8 cellular contexts compared by ENCODE assay signal in genomic region chr19:2479556-2480194, GRCh38. TPM values are rescaled to one million over a fixed set of nuclear protein-coding genes. Genes with fewer than 3 reads are reported as not detected.
DNase-seq lines count a peak whose midpoint lies in the region; TF ChIP-seq lines count a peak whose summit lies in the region.

No MANE protein-coding gene starts in this region.

- peaks cover 20% of the 10 kb centered on the region for H3K4me1 Mint-ChIP-seq in progenitor cell of endocrine pancreas (ENCODE audit: low read depth)

- intact Hi-C loops in adrenal gland (cut with DNase I) = loop anchor here (5.0 to 10.0 kb wide), 2 partner anchors 63 to 135 kb away; no protein-coding TSS in a partner anchor

- H4K20me1 ChIP-seq in OCI-LY3 (ENCODE audit: insufficient read depth, low read length) = peaks cover 26% of the 10 kb centered on the region

- TF ChIP-seq POLR2A in adrenal gland (IDR thresholded peaks at IDR 0.05) = no peak

- peaks cover 39% of the 10 kb centered on the region for H3K79me2 ChIP-seq in OCI-LY3 (ENCODE audit: low read length)

- H3K36me3 ChIP-seq in OCI-LY3 (replicated peaks; ENCODE audit: low read depth, low read length) = peaks cover 27% of the 10 kb centered on the region
- peaks cover 0 to 9% of the 10 kb centered on the region in 2 donors for H3K36me3 ChIP-seq in adrenal gland (replicated peaks in 1 of 2)

- peak overlapping the region; percentile 97 for H3K9ac ChIP-seq in OCI-LY3 (ENCODE audit: low read length)

- H3K27ac Mint-ChIP-seq in progenitor cell of endocrine pancreas = no peak overlapping the region

- no peak overlapping the region for H3K4me3 Mint-ChIP-seq in progenitor cell of endocrine pancreas (ENCODE audit: low read depth)

- H3K4me2 ChIP-seq in OCI-LY3 (ENCODE audit: low read length) = peak overlapping the region; percentile 97

- H3K36me3 Mint-ChIP-seq in progenitor cell of endocrine pancreas (ENCODE audit: insufficient read depth) = no peaks in the 10 kb centered on the region

- H3K27me3 Mint-ChIP-seq in progenitor cell of endocrine pancreas = peaks cover 49% of the 10 kb centered on the region

- H3K4me1 ChIP-seq in OCI-LY3 (ENCODE audit: low read length) (peaks cover 13% of the 10 kb centered on the region), adrenal gland (replicated peaks in 1 of 2) (peaks cover 10 to 16% of the 10 kb centered on the region in 2 donors)

- H3K27ac ChIP-seq in OCI-LY3 (ENCODE audit: low read length) (peak overlapping the region; percentile 87), epithelial cell of prostate (peak overlapping the region; percentile 90), adrenal gland (peak overlapping the region in 2 of 5 donors; percentile 46 to 91)

- POLR2A ChIA-PET in GM10248 (lab: Yijun Ruan, JAX) = interaction anchor here (0.6 to 4.7 kb wide), 8 partner anchors 15 to 142 kb away, joined by 3 to 45 read pairs (median 4); partner anchors contain the start of gene LMNB2

- peak; percentile 35 for TF ChIP-seq CTCF in GM10248 (IDR thresholded peaks at IDR 0.05; ENCODE audit: control extremely low read depth, extremely low read depth, low read depth, missing control alignments)
- peak; percentile 53 for TF ChIP-seq CTCF in OCI-LY3 (IDR thresholded peaks at IDR 0.05; ENCODE audit: low read depth, low read length)
- TF ChIP-seq CTCF in progenitor cell of endocrine pancreas (IDR thresholded peaks at IDR 0.05; ENCODE audit: unreplicated experiment) = peak; percentile 38
- no peak for TF ChIP-seq CTCF in adrenal gland (IDR thresholded peaks at IDR 0.05)
- TF ChIP-seq CTCF in foreskin fibroblast (IDR thresholded peaks at IDR 0.05; ENCODE audit: low read depth, low read length) = no peak

- DNase-seq in GM10248 (ENCODE audit: extremely low spot score) (no peak), epithelial cell of prostate (ENCODE audit: low read depth, low spot score) (no peak), progenitor cell of endocrine pancreas (ENCODE audit: low spot score, unreplicated experiment) (no peak), adrenal gland (no peak), foreskin fibroblast (no peak), KG1 (lab: John Stamatoyannopoulos, UW) (no peak)
- DNase-seq in activated CD4-positive, alpha-beta T cell treated with anti-CD3 and anti-CD28 coated beads for 48 hours = no peak

- 81 to 87% (median 84%) methylated on average over 15 to 20 of the region's 20 CpGs for WGBS in adrenal gland, 4 donors

- H2AFZ ChIP-seq in OCI-LY3 (ENCODE audit: low read depth, low read length) = no peak overlapping the region

- peak overlapping the region; percentile 86 for H3K4me3 ChIP-seq in OCI-LY3 (ENCODE audit: low read length)
- peak overlapping the region in 1 of 4 donors; percentile 83 for H3K4me3 ChIP-seq in adrenal gland
- H3K4me3 ChIP-seq in foreskin fibroblast (ENCODE audit: low read depth in 1 of 2, low read length in 2 of 2) = no peak overlapping the region

- H3K27me3 ChIP-seq in OCI-LY3 (ENCODE audit: low read depth, low read length) = no peaks in the 10 kb centered on the region
- no peaks in the 10 kb centered on the region for H3K27me3 ChIP-seq in adrenal gland

- CTCF ChIA-PET in GM10248 (lab: Yijun Ruan, JAX) = interaction anchor here (0.7 to 6.7 kb wide), 7 partner anchors 18 to 157 kb away, joined by 3 to 126 read pairs (median 8); no protein-coding TSS in a partner anchor

- no peaks in the 10 kb centered on the region for H3K9me3 ChIP-seq in OCI-LY3 (ENCODE audit: insufficient read depth, low read length)
- no peaks in the 10 kb centered on the region for H3K9me3 ChIP-seq in adrenal gland (replicated peaks in 1 of 3)

- peaks cover 7% of the 10 kb centered on the region for H3K9me3 Mint-ChIP-seq in progenitor cell of endocrine pancreas (ENCODE audit: low read depth)

RNA-seq across cellular contexts. Expression of gene GADD45B, which starts 3.7 kb away (rescaled TPM):
- total RNA-seq in progenitor cell of endocrine pancreas (4.9 and 5.1 TPM in 2 replicates), adrenal gland (100 to 1,000 TPM in 2 of 8 donors, 10 to 100 TPM in 6; 47.0 to 119 (median 74.2) TPM)
- polyA plus RNA-seq in adrenal gland = 100 to 1,000 TPM in 1 of 3 donors, 10 to 100 TPM in 2; 18.3 to 132 (median 81.2) TPM

RNA-seq across cellular contexts. Expression of gene LMNB2, which starts 22.9 kb away (rescaled TPM):
- 90.0 and 93.6 TPM in 2 replicates for total RNA-seq in progenitor cell of endocrine pancreas
- 10 to 100 TPM; 13.0 to 27.2 (median 20.3) TPM for total RNA-seq in adrenal gland
- polyA plus RNA-seq in adrenal gland = 10 to 100 TPM in 2 of 3 donors, 1 to 10 TPM in 1; 8.8 to 24.9 (median 16.1) TPM

RNA-seq across cellular contexts. Expression of gene TIMM13, which starts 52.3 kb away (rescaled TPM):
- total RNA-seq in progenitor cell of endocrine pancreas (108 and 110 TPM in 2 replicates), adrenal gland (100 to 1,000 TPM in 4 of 8 donors, 10 to 100 TPM in 4; 59.6 to 184 (median 96.8) TPM)
- polyA plus RNA-seq in adrenal gland = 10 to 100 TPM; 32.7 to 96.0 (median 80.1) TPM

Comparison
In these comparisons a context has a peak if more than half of its experiments do, and no peak if none do; other contexts are left out.
1. CTCF ChIP-seq: peak in GM10248 (single experiment), OCI-LY3 (single experiment) and progenitor cell of endocrine pancreas (single experiment); none in adrenal gland (0 of 6) and foreskin fibroblast (single experiment).